Comparison of ENCODE assay signal across 1 cellular context in the genomic region with DNA sequence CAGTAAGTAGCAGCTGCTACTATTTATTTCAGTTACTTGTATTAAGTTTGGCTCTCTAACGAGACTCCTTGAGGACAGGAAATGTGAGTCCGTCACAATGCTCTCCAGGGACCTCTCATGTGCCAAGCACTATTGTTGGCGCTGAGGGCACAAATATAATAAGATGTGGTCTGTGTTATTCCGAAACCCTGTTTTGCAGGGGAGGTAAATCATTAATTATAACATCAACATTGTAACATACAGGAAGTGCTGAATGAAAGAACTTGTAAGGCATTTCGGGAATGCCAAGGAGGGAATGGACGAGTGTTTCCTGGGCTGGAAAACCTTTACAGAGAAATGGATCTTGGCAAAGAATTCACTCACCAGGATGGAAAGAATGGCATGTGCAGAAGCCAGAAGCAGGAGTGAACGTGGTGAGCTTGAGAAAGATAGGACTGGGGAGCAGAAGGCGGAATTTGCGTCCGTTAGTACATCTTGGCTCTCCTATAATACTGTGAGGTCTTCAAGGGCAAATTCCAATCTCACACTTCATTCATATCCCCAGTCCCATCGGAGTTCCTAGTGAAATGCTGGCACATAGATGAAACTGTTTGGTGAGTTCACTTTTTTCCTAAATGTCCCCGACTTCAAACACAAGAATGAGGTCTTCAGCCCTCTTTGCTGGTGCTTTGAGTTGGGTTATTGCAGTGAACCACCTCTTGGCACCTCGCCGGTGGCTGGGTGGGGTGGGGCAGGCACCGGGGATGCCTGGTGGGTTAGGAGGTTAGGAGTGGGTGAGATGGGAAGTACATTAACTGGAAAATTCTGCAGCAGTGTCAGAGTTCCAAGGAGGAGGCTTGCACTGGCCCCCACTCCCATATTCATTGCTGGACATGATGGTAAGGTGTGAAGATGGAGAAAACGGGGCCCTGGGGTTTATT.
TF ChIP-seq lines count a peak whose summit lies in the region.

No MANE protein-coding gene starts in this region.

TF ChIP-seq in GM12878, 131 proteins besides CTCF, POLR2A, EP300 and RAD21 (continued from another document):
- TF ChIP-seq MEF2B (IDR thresholded peaks at IDR 0.05; ENCODE audit: partially characterized antibody, poor library complexity, severe bottlenecking) (peak; percentile 25), WRNIP1 (IDR thresholded peaks at IDR 0.05; ENCODE audit: borderline replicate concordance, low read depth, low read length) (no peak)
